9 cellular contexts compared by ENCODE assay signal in genomic region chr2:8692783-8693768, GRCh38. TPM values are rescaled to one million over a fixed set of nuclear protein-coding genes. Genes with fewer than 3 reads are reported as not detected.
DNase-seq lines count a peak whose midpoint lies in the region; ATAC-seq and TF ChIP-seq lines count a peak whose summit lies in the region.
"Had no signal": no experiment of that assay in that cellular context is flagged by ENCODE, and none has a peak within 500 bp of the region (broad histone marks: within the 10 kb centered on the region; RNA-seq: fewer than 3 reads in every experiment).

No MANE protein-coding gene starts in this region.

- BruUV-seq in Panc1 (replicated peaks; lab: Mats Ljungman, UMichigan): no TSS peak

- H3K4me1 ChIP-seq in Panc1 (ENCODE audit: control insufficient read depth, insufficient read depth, low read length) (peaks cover 5% of the 10 kb centered on the region; the same call in 1 of the 2 replicates), ectodermal cell (ENCODE audit: control insufficient read depth, insufficient read depth, low read length) (no peaks in the 10 kb centered on the region), tibial nerve (peaks cover 0 to 9% (median 0%) of the 10 kb centered on the region in 4 donors)

- H3K27me3 ChIP-seq in Panc1 (ENCODE audit: control insufficient read depth, insufficient read depth, low read length) (0 out of 2 replicates have a peak, but pooled peaks cover 3% of the 10 kb centered on the region), ectodermal cell (ENCODE audit: control insufficient read depth, insufficient read depth, low read length, poor library complexity, severe bottlenecking) (no peaks in the 10 kb centered on the region), tibial nerve (no peaks in the 10 kb centered on the region)

- in situ Hi-C loops in Panc1 (cut with HindIII; ENCODE audit: low pct_unique_long_range_greater_than_20kb, low sequenced_read_pairs): no loop called here

- H3K36me3 ChIP-seq in Panc1 (ENCODE audit: control insufficient read depth, insufficient read depth, low read length) (no peaks in the 10 kb centered on the region), ectodermal cell (ENCODE audit: control insufficient read depth, insufficient read depth, low read length) (no peaks in the 10 kb centered on the region), tibial nerve (no peaks in the 10 kb centered on the region)

- TF ChIP-seq EP300 in tibial nerve (IDR thresholded peaks at IDR 0.05): no peak

- DNase-seq in Panc1 (ENCODE audit: low read depth, low spot score) (no peak), lung microvascular endothelial cell (ENCODE audit: low read depth in 2 of 2) (peak; percentile 7 to 41), tibial nerve (ENCODE audit: low spot score in 2 of 2) (no peak), GF-D8 (lab: John Stamatoyannopoulos, UW) (no peak), activated gamma-delta T cell (lab: John Stamatoyannopoulos, UW) (no peak)
- DNase-seq: naive B cell had no signal

- CTCF ChIA-PET in Panc1 (lab: Charles Lee): interaction anchor here (0.5 to 1.4 kb wide), 5 partner anchors 11 to 300 kb away, joined by 3 to 5 read pairs (median 3); partner anchors contain the start of gene ID2

- ATAC-seq in Panc1 (peak; percentile 95), GM21619 (IDR thresholded peaks at IDR 0.05; ENCODE audit: unreplicated experiment) (no peak)

- no peak overlapping the region for H3K27ac ChIP-seq in Panc1 (ENCODE audit: low read length)
- H3K27ac ChIP-seq in ectodermal cell (ENCODE audit: insufficient read depth, low read depth, low read length, poor library complexity, severe bottlenecking): no peak overlapping the region
- H3K27ac ChIP-seq in tibial nerve: no peak overlapping the region

- TF ChIP-seq CTCF in GM12874 (IDR thresholded peaks at IDR 0.05; ENCODE audit: insufficient read depth, low read depth, low read length) (peak; percentile 68), Panc1 (IDR thresholded peaks at IDR 0.05) (peak; percentile 97), tibial nerve (IDR thresholded peaks at IDR 0.05) (peak; percentile 46 to 75 (median 57))

- TF ChIP-seq POLR2A in tibial nerve (IDR thresholded peaks at IDR 0.05): no peak

- intact Hi-C loops in Panc1 (cut with micrococcal nuclease; ENCODE audit: unreplicated experiment): loop anchor here (1.0 kb wide), 1 partner anchor 68 kb away; no protein-coding TSS in a partner anchor

- WGBS in ectodermal cell, 2 experiments: 48 to 49% methylated on average over 37 of the region's 37 CpGs
- WGBS in tibial nerve, 2 donors: 33% methylated on average over 30 to 37 of the region's 37 CpGs

- H3K4me3 ChIP-seq in Panc1 (ENCODE audit: low read depth in 2 of 2, low read length in 2 of 2) (peak overlapping the region; percentile 36 to 47), ectodermal cell (ENCODE audit: insufficient read depth, low read depth, low read length) (peak overlapping the region; percentile 3), tibial nerve (peak overlapping the region in 1 of 4 donors; percentile 28)

- no peaks in the 10 kb centered on the region for H3K9me3 ChIP-seq in Panc1 (ENCODE audit: control insufficient read depth, insufficient read depth, low read depth, low read length)
- no peaks in the 10 kb centered on the region for H3K9me3 ChIP-seq in ectodermal cell (ENCODE audit: control insufficient read depth, low read length)
- H3K9me3 ChIP-seq in tibial nerve: peaks cover 0 to 8% (median 0%) of the 10 kb centered on the region in 4 donors

- POLR2A ChIA-PET in Panc1 (lab: Charles Lee): no interaction called here

RNA-seq across cellular contexts. Expression of gene ID2, which starts 11.2 kb away (rescaled TPM):
- total RNA-seq in Panc1 (2021; ENCODE audit: unreplicated experiment) (2.1 TPM), lung microvascular endothelial cell (28.1 and 141 TPM in 2 replicates), tibial nerve (100 to 1,000 TPM; 145 to 208 (median 166) TPM)
- polyA plus RNA-seq in Panc1 (2012; ENCODE audit: insufficient read length): 2.1 TPM
- polyA plus RNA-seq in ectodermal cell (2013, experiment 1 of 4): 251 TPM
- 242 TPM for polyA plus RNA-seq in ectodermal cell (2013, experiment 2 of 4)
- 307 TPM for polyA plus RNA-seq in ectodermal cell (2013, experiment 3 of 4)
- 300 TPM for polyA plus RNA-seq in ectodermal cell (2013, experiment 4 of 4)

Comparison
In these comparisons a context has a peak if more than half of its experiments do, and no peak if none do; other contexts are left out.
1. DNase-seq: peak in lung microvascular endothelial cell (2 of 2); none in Panc1 (single experiment), tibial nerve (0 of 2), GF-D8 (single experiment) and activated gamma-delta T cell (single experiment).
2. Peak in every context shown above with its lines, with median percentiles within 50 percentile points of each other: CTCF ChIP-seq.